ENCODE assay signal across 1 cellular context in genomic region chr7:16066805-16067459, GRCh38.
TF ChIP-seq lines count a peak whose summit lies in the region.

No MANE protein-coding gene starts in this region.

TF ChIP-seq in WTC11, 78 proteins besides CTCF, POLR2A, EP300 and RAD21 (continued from another document):
- peak; percentile 42; the same call in 1 of the 2 replicates for TF ChIP-seq FOXP4 (CRISPR knock-in tag; IDR thresholded peaks at IDR 0.05)
